1 cellular context compared by ENCODE assay signal in genomic region chr20:35994994-35995453, GRCh38.
TF ChIP-seq lines count a peak whose summit lies in the region.

No MANE protein-coding gene starts in this region.

TF ChIP-seq in HepG2, 621 proteins besides CTCF, POLR2A, EP300 and RAD21 (continued from another document):
- TF ChIP-seq ZNF142 (CRISPR knock-in tag; IDR thresholded peaks at IDR 0.05) (no peak), ZSCAN12 (CRISPR knock-in tag; IDR thresholded peaks at IDR 0.05) (no peak), ZNF10 (CRISPR knock-in tag; IDR thresholded peaks at IDR 0.05; ENCODE audit: borderline replicate concordance, low read depth) (no peak), ZNF354B (CRISPR knock-in tag; IDR thresholded peaks at IDR 0.05) (no peak), AFF4 (CRISPR knock-in tag; IDR thresholded peaks at IDR 0.05) (no peak), ZC3H13 (CRISPR knock-in tag; IDR thresholded peaks at IDR 0.05) (no peak), ZNF484 (CRISPR knock-in tag; IDR thresholded peaks at IDR 0.05; ENCODE audit: borderline replicate concordance, low read depth) (no peak), ZBTB44 (CRISPR knock-in tag; IDR thresholded peaks at IDR 0.05) (no peak), SOX6 (IDR thresholded peaks at IDR 0.05) (no peak), SOX6 (CRISPR knock-in tag; IDR thresholded peaks at IDR 0.05) (no peak; the same call in 1 of the 2 replicates), ARNT (IDR thresholded peaks at IDR 0.05) (no peak), ZNF343 (CRISPR knock-in tag; IDR thresholded peaks at IDR 0.05) (no peak), NCOA1 (CRISPR knock-in tag; IDR thresholded peaks at IDR 0.05) (no peak), ZBTB42 (CRISPR knock-in tag; IDR thresholded peaks at IDR 0.05) (no peak), KMT2B (CRISPR knock-in tag; IDR thresholded peaks at IDR 0.05) (no peak), ZNF572 (CRISPR knock-in tag; IDR thresholded peaks at IDR 0.05) (no peak), FOSL2 (CRISPR knock-in tag; IDR thresholded peaks at IDR 0.05) (peak; percentile 54; the same call in 1 of the 2 replicates), MZF1 (CRISPR knock-in tag; IDR thresholded peaks at IDR 0.05; ENCODE audit: borderline replicate concordance) (0 out of 2 replicates have a peak, but pooled peaks have one; percentile 24), REL (CRISPR knock-in tag; conservative IDR thresholded peaks at IDR 0.05) (no peak), ZNF800 (CRISPR knock-in tag; IDR thresholded peaks at IDR 0.05) (0 out of 2 replicates have a peak, but pooled peaks have one; percentile 43), GTF2F1 (IDR thresholded peaks at IDR 0.05; ENCODE audit: low read length) (no peak), ZNF274 (CRISPR knock-in tag; IDR thresholded peaks at IDR 0.05) (no peak; the same call in 1 of the 2 replicates), ZNF546 (CRISPR knock-in tag; conservative IDR thresholded peaks at IDR 0.05) (no peak), ZNF446 (CRISPR knock-in tag; IDR thresholded peaks at IDR 0.05) (no peak), ZNF570 (CRISPR knock-in tag; IDR thresholded peaks at IDR 0.05; ENCODE audit: borderline replicate concordance) (no peak), DMAP1 (CRISPR knock-in tag; IDR thresholded peaks at IDR 0.05) (0 out of 2 replicates have a peak, but pooled peaks have one; percentile 30), ZNF569 (CRISPR knock-in tag; IDR thresholded peaks at IDR 0.05; ENCODE audit: borderline replicate concordance) (no peak), CHCHD3 (CRISPR knock-in tag; IDR thresholded peaks at IDR 0.05) (no peak)
